8 cellular contexts compared by ENCODE assay signal in the genomic region with DNA sequence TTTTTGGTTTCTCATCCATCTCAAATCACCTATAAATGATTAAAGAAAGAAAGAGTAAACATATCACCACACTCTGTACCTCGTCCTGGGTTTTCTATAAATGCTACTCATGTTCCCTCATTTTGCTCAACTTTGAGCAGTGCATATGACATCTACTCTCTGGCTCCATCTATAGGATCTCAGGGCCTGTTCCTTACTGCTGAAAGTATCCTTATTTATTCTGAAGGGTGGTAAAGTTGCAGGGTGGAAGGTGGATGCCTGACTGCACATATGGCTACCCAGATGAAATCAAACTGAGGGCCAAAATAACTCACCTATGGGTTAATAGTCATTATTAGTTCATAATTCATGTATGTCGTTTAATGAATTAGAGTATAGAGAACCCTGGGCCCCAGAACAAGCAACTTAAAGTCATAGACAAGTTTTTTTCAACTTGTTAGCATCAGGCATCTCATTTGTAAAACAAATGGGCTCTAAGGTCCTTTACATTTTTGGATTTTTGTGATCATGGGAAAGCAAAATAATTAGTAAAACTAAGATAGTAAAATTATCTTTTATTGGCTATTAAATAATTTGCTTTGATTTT. TPM values are rescaled to one million over a fixed set of nuclear protein-coding genes. Genes with fewer than 3 reads are reported as not detected.
DNase-seq lines count a peak whose midpoint lies in the region; ATAC-seq and TF ChIP-seq lines count a peak whose summit lies in the region.

No MANE protein-coding gene starts in this region.

- peaks cover 0 to 9% (median 6%) of the 10 kb centered on the region in 4 donors for H3K4me1 Mint-ChIP-seq in naive thymus-derived CD8-positive, alpha-beta T cell

- POLR2A ChIA-PET in naive thymus-derived CD8-positive, alpha-beta T cell (lab: Charles Lee), result no interaction called here

- no peak overlapping the region for H3K4me3 ChIP-seq in epithelial cell of proximal tubule (ENCODE audit: low read depth, low read length)

- TF ChIP-seq CTCF in AG09319 (IDR thresholded peaks at IDR 0.05; ENCODE audit: low read depth, low read length) (peak; percentile 85), GM10266 (IDR thresholded peaks at IDR 0.05; ENCODE audit: control insufficient read depth, insufficient read depth, low read depth, missing control alignments) (peak; percentile 64), epithelial cell of proximal tubule (conservative IDR thresholded peaks at IDR 0.05; ENCODE audit: low read depth, low read length) (peak; percentile 83)

- no peak overlapping the region for H3K4me3 Mint-ChIP-seq in naive thymus-derived CD8-positive, alpha-beta T cell

- peak; percentile 93 to 95 for ATAC-seq in naive thymus-derived CD8-positive, alpha-beta T cell

- H3K36me3 Mint-ChIP-seq in naive thymus-derived CD8-positive, alpha-beta T cell, result peaks cover 7 to 88% (median 30%) of the 10 kb centered on the region in 3 donors

- in situ Hi-C loops in KBM-7 (cut with MboI; ENCODE audit: low pct_unique_long_range_greater_than_20kb, low sequenced_read_pairs), result no loop called here

- H3K9me3 Mint-ChIP-seq in naive thymus-derived CD8-positive, alpha-beta T cell, result no peaks in the 10 kb centered on the region

- H3K27ac Mint-ChIP-seq in naive thymus-derived CD8-positive, alpha-beta T cell, result peak overlapping the region in 6 of 10 donors; percentile 2 to 60 (median 50)

- H3K27me3 Mint-ChIP-seq in naive thymus-derived CD8-positive, alpha-beta T cell, result no peaks in the 10 kb centered on the region

- DNase-seq in AG09319 (ENCODE audit: extremely low read depth, low read depth) (peak; percentile 41), GM10266 (ENCODE audit: extremely low spot score) (peak; percentile 28), KBM-7 (peak; percentile 63), SIG-M5 (lab: John Stamatoyannopoulos, UW) (peak; percentile 37), epithelial cell of proximal tubule (ENCODE audit: low read depth) (no peak), NCI-H187 treated with DMSO at 0.1 percent for 48 hours (lab: John Stamatoyannopoulos, UW) (no peak)
- DNase-seq in naive thymus-derived CD8-positive, alpha-beta T cell, result peak in 5 of 10 donors; percentile 8 to 55 (median 28)
- no peak for DNase-seq in activated CD8-positive, alpha-beta memory T cell treated with anti-CD3 and anti-CD28 coated beads for 24 hours

RNA-seq across cellular contexts. Expression of a gene that starts 46.5 kb away (rescaled TPM):
- total RNA-seq in epithelial cell of proximal tubule, result 25.6 and 32.0 TPM in 2 replicates
- under 1 TPM; 0.91 to 0.99 TPM for total RNA-seq in naive thymus-derived CD8-positive, alpha-beta T cell
- polyA plus RNA-seq in naive thymus-derived CD8-positive, alpha-beta T cell, result 1 to 10 TPM in 2 of 3 donors, not detected in 1; 1.2 to 3.4 TPM

Comparison
In these comparisons a context has a peak if more than half of its experiments do, and no peak if none do; other contexts are left out.
1. DNase-seq: peak in AG09319 (single experiment), GM10266 (single experiment), KBM-7 (single experiment) and SIG-M5 (single experiment); none in epithelial cell of proximal tubule (single experiment), NCI-H187 treated with DMSO at 0.1 percent for 48 hours (single experiment) and activated CD8-positive, alpha-beta memory T cell treated with anti-CD3 and anti-CD28 coated beads for 24 hours (single experiment).
2. RNA of a gene that starts 46.5 kb away (total RNA-seq): 25.6 to 32.0 TPM in epithelial cell of proximal tubule; 0.91 to 0.99 TPM in naive thymus-derived CD8-positive, alpha-beta T cell; every median in the first group is over 10 times any median in the second.
3. Peak in every context shown above with its lines, with median percentiles within 50 percentile points of each other: CTCF ChIP-seq.